34 cellular contexts compared by ENCODE assay signal in genomic region chr15:78800806-78801205, GRCh38.
"Had no signal": no experiment of that assay in that cellular context is flagged by ENCODE, and none has a peak within 500 bp of the region (broad histone marks: within the 10 kb centered on the region; RNA-seq: fewer than 3 reads in every experiment).

No MANE protein-coding gene starts in this region.

- H3K27me3 Mint-ChIP-seq: activated CD4-positive, alpha-beta memory T cell treated with anti-CD3 and anti-CD28 coated beads, Interleukin-2, amount 10 ng/mL, durations not matched to agents 7 days and 5 days; activated naive CD8-positive, alpha-beta T cell; activated naive CD8-positive, alpha-beta T cell treated with anti-CD3 and anti-CD28 coated beads, Interleukin-2, amount 50 U/mL, for 24 hours; brain; central memory CD8-positive, alpha-beta T cell had no signal

- H3K36me3 Mint-ChIP-seq: activated CD8-positive, alpha-beta memory T cell treated with anti-CD3 and anti-CD28 coated beads, Interleukin-2, amount 10 ng/mL, durations not matched to agents 7 days and 5 days; activated naive CD4-positive, alpha-beta T cell treated with anti-CD3 and anti-CD28 coated beads, Interleukin-2, amount 10 ng/mL, durations not matched to agents 7 days and 5 days; activated naive CD8-positive, alpha-beta T cell had no signal

- H3K27ac Mint-ChIP-seq: activated CD4-positive, alpha-beta memory T cell treated with anti-CD3 and anti-CD28 coated beads, Interleukin-2, amount 10 ng/mL, durations not matched to agents 7 days and 5 days; activated CD8-positive, alpha-beta memory T cell treated with anti-CD3 and anti-CD28 coated beads, Interleukin-2, amount 10 ng/mL, durations not matched to agents 7 days and 5 days; activated naive CD4-positive, alpha-beta T cell treated with anti-CD3 and anti-CD28 coated beads, Interleukin-2, amount 10 ng/mL, durations not matched to agents 7 days and 5 days; activated naive CD8-positive, alpha-beta T cell; activated naive CD8-positive, alpha-beta T cell treated with anti-CD3 and anti-CD28 coated beads, Interleukin-2, amount 50 U/mL, for 24 hours; brain had no signal

- DNase-seq: activated CD4-positive, alpha-beta memory T cell treated with anti-CD3 and anti-CD28 coated beads, Interleukin-2, amount 10 ng/mL, durations not matched to agents 7 days and 5 days; activated CD4-positive, alpha-beta T cell treated with anti-CD3 and anti-CD28 coated beads for 1 hour; activated CD4-positive, alpha-beta T cell treated with anti-CD3 and anti-CD28 coated beads for 48 hours; activated CD4-positive, CD25-positive, alpha-beta regulatory T cell; activated CD8-positive, alpha-beta memory T cell treated with anti-CD3 and anti-CD28 coated beads for 24 hours; activated CD8-positive, alpha-beta memory T cell treated with anti-CD3 and anti-CD28 coated beads, Interleukin-2, amount 10 ng/mL, durations not matched to agents 7 days and 5 days; activated CD8-positive, alpha-beta memory T cell treated with anti-CD3 and anti-CD28 coated beads, Interleukin-2, amount 50 U/mL, for 48 hours; activated effector memory CD4-positive, alpha-beta T cell treated with Interleukin-2 at 50 U/mL for 16 hours; activated naive CD4-positive, alpha-beta T cell treated with anti-CD3 and anti-CD28 coated beads, Interleukin-2, amount 10 ng/mL, durations not matched to agents 7 days and 5 days; activated naive CD8-positive, alpha-beta T cell treated with anti-CD3 and anti-CD28 coated beads, Interleukin-2, amount 50 U/mL, for 24 hours; activated T-cell treated with anti-CD3 and anti-CD28 coated beads, Interleukin-2, amount 50 U/mL, for 48 hours; anterior cingulate cortex; Kasumi-1; KG1; MM.1S; MV-4-11; NCI-H1092; NCI-H1436 treated with DMSO at 0.1 percent for 48 hours; NCI-H1694 treated with DMSO at 0.1 percent for 48 hours; NCI-H2029 treated with DMSO at 0.1 percent for 48 hours; NCI-H2107; NCI-H345; NCI-H524 treated with DMSO at 0.1 percent for 48 hours; NK-92 treated with Interleukin-12 subunit alpha and Interleukin-12 subunit beta, amount 100 ng/mL, for 24 hours; PC-3; Right ventricle myocardium superior; SW 1271; T-helper 1 cell; T-helper 2 cell; T-helper 9 cell had no signal

- ATAC-seq: activated CD8-positive, alpha-beta memory T cell treated with anti-CD3 and anti-CD28 coated beads, Interleukin-2, amount 10 ng/mL, durations not matched to agents 7 days and 5 days; activated naive CD8-positive, alpha-beta T cell treated with anti-CD3 and anti-CD28 coated beads, Interleukin-2, amount 50 U/mL, for 24 hours; PC-3 had no signal

- H3K4me3 Mint-ChIP-seq: activated CD4-positive, alpha-beta memory T cell treated with anti-CD3 and anti-CD28 coated beads, Interleukin-2, amount 10 ng/mL, durations not matched to agents 7 days and 5 days; activated CD8-positive, alpha-beta memory T cell treated with anti-CD3 and anti-CD28 coated beads, Interleukin-2, amount 10 ng/mL, durations not matched to agents 7 days and 5 days; activated naive CD4-positive, alpha-beta T cell treated with anti-CD3 and anti-CD28 coated beads, Interleukin-2, amount 10 ng/mL, durations not matched to agents 7 days and 5 days; activated naive CD8-positive, alpha-beta T cell; activated naive CD8-positive, alpha-beta T cell treated with anti-CD3 and anti-CD28 coated beads, Interleukin-2, amount 50 U/mL, for 24 hours; brain; central memory CD8-positive, alpha-beta T cell had no signal

- H3K9me3 Mint-ChIP-seq: activated CD4-positive, alpha-beta memory T cell treated with anti-CD3 and anti-CD28 coated beads, Interleukin-2, amount 10 ng/mL, durations not matched to agents 7 days and 5 days; activated naive CD4-positive, alpha-beta T cell treated with anti-CD3 and anti-CD28 coated beads, Interleukin-2, amount 10 ng/mL, durations not matched to agents 7 days and 5 days; activated naive CD8-positive, alpha-beta T cell treated with anti-CD3 and anti-CD28 coated beads, Interleukin-2, amount 50 U/mL, for 24 hours; brain; central memory CD8-positive, alpha-beta T cell had no signal

- H3K27ac ChIP-seq: VCaP had no signal

- H3K4me1 Mint-ChIP-seq: activated CD4-positive, alpha-beta memory T cell treated with anti-CD3 and anti-CD28 coated beads, Interleukin-2, amount 10 ng/mL, durations not matched to agents 7 days and 5 days; activated CD8-positive, alpha-beta memory T cell treated with anti-CD3 and anti-CD28 coated beads, Interleukin-2, amount 10 ng/mL, durations not matched to agents 7 days and 5 days; activated naive CD4-positive, alpha-beta T cell treated with anti-CD3 and anti-CD28 coated beads, Interleukin-2, amount 10 ng/mL, durations not matched to agents 7 days and 5 days; activated naive CD8-positive, alpha-beta T cell treated with anti-CD3 and anti-CD28 coated beads, Interleukin-2, amount 50 U/mL, for 24 hours; central memory CD8-positive, alpha-beta T cell had no signal
